19 cellular contexts compared by ENCODE assay signal in the genomic region with DNA sequence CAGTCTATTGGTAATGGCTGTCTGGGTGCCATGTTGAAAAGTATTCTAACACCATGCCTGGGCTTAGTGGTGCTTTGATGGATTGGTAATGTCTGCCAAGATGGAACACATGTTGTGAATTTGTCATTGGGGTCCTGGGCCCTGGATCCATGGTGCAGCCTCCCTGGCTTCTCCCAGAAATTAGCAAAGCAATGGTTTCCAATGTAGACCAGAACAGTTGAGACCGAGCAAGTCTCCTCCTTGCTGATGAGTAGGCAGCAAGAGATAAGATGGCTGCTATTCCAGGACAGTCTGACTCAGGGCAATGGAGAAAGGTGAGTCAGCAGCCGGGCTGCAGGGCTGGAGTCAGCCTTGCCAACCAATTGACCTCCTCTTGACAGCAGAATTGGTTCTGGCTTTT. TPM values are rescaled to one million over a fixed set of nuclear protein-coding genes. Genes with fewer than 3 reads are reported as not detected.
"Had no signal": no experiment of that assay in that cellular context is flagged by ENCODE, and none has a peak within 500 bp of the region (broad histone marks: within the 10 kb centered on the region; RNA-seq: fewer than 3 reads in every experiment).

No MANE protein-coding gene starts in this region.

- H3K27ac ChIP-seq: heart left ventricle, left ventricle myocardium inferior, right atrium auricular region, tibial artery had no signal

- H3K4me3 ChIP-seq: heart left ventricle, left ventricle myocardium inferior, right atrium auricular region, smooth muscle cell, tibial artery had no signal

- H3K27me3 ChIP-seq: right atrium auricular region, tibial artery had no signal

- DNase-seq: activated CD4-positive, alpha-beta T cell treated with anti-CD3 and anti-CD28 coated beads, Interleukin-2, amount 50 U/mL, for 4 hours; activated CD4-positive, CD25-positive, alpha-beta regulatory T cell treated with anti-CD3 and anti-CD28 coated beads, Interleukin-2, amount 50 U/mL, for 72 hours; activated CD8-positive, alpha-beta memory T cell treated with anti-CD3 and anti-CD28 coated beads, Interleukin-2, amount 10 ng/mL, durations not matched to agents 7 days and 5 days; activated gamma-delta T cell; activated naive CD8-positive, alpha-beta T cell treated with anti-CD3 and anti-CD28 coated beads for 36 hours; activated T-cell treated with anti-CD3 and anti-CD28 coated beads, Interleukin-2, amount 50 U/mL, for 24 hours; anterior cingulate cortex; caudate nucleus; cortex of kidney; effector memory CD4-positive, alpha-beta T cell; heart left ventricle; left ventricle myocardium inferior; natural killer cell; posterior cingulate gyrus; tibial artery had no signal

- ATAC-seq: activated CD8-positive, alpha-beta memory T cell treated with anti-CD3 and anti-CD28 coated beads, Interleukin-2, amount 10 ng/mL, durations not matched to agents 7 days and 5 days; heart left ventricle; natural killer cell had no signal

- H3K36me3 ChIP-seq: heart left ventricle, left ventricle myocardium inferior, right atrium auricular region, tibial artery had no signal

RNA-seq across cellular contexts. Expression of a gene that starts 30.8 kb away (rescaled TPM):
- total RNA-seq: activated CD8-positive, alpha-beta memory T cell treated with anti-CD3 and anti-CD28 coated beads, Interleukin-2, amount 10 ng/mL, durations not matched to agents 7 days and 5 days; activated naive CD8-positive, alpha-beta T cell treated with anti-CD3 and anti-CD28 coated beads for 36 hours; fibroblast of lung; heart left ventricle; left ventricle myocardium inferior; mucosa of gallbladder; natural killer cell; right atrium auricular region; smooth muscle cell had no signal
